27 cellular contexts compared by ENCODE assay signal in the genomic region with DNA sequence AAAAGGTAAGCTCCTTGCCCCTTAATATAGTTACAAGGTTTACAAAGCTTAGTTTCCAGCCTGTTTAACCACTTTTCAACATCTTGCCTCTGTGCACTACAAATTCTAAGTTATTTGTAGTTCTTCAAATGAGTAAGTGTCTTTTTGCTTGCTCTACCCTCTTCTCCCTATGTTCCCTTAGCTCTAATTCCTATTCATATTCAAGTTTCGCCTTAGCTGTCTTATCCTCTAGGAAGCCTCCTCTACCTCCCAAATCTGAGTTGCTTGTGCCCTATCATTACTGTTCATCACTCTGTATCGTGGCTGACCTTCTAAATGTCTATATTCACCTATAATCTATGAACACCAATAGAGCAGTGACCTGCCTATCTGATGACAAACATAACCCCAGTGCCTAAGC. TPM values are rescaled to one million over a fixed set of nuclear protein-coding genes. Genes with fewer than 3 reads are reported as not detected.
DNase-seq lines count a peak whose midpoint lies in the region; ATAC-seq, FAIRE-seq and TF ChIP-seq lines count a peak whose summit lies in the region.
"Had no signal": no experiment of that assay in that cellular context is flagged by ENCODE, and none has a peak within 500 bp of the region (broad histone marks: within the 10 kb centered on the region; RNA-seq: fewer than 3 reads in every experiment).

No MANE protein-coding gene starts in this region.

- no peak overlapping the region for H3T11ph ChIP-seq in H9 (ENCODE audit: low read length)

- H4K5ac ChIP-seq in H9 (ENCODE audit: insufficient read length, low read depth, low read length), result no peak overlapping the region

- H4K8ac ChIP-seq in H9 (replicated peaks; ENCODE audit: insufficient read length, low read depth, low read length), result no peak overlapping the region

- H3K36me3 Mint-ChIP-seq in H9 (ENCODE audit: insufficient read depth in 1 of 3, low read depth in 3 of 3), result peaks cover 0 to 9% (median 5%) of the 10 kb centered on the region in 3 experiments; a peak in 2 of 7 replicates
- H3K36me3 Mint-ChIP-seq: CD14-positive monocyte; CD4-positive, alpha-beta memory T cell; CD4-positive, CD25-positive, alpha-beta regulatory T cell; CD8-positive, alpha-beta memory T cell had no signal

- H3K27me3 ChIP-seq in H9 (ENCODE audit: insufficient read depth, low read length), result no peaks in the 10 kb centered on the region
- H3K27me3 ChIP-seq in PC-9 (ENCODE audit: insufficient read depth, low read depth), result no peaks in the 10 kb centered on the region
- H3K27me3 ChIP-seq: BE2C, BLaER1 had no signal

- no peak for FAIRE-seq in GM19239 (lab: Jason Lieb, UNC)
- FAIRE-seq: GM12878, GM12892, GM18507 had no signal

- H3K36me3 ChIP-seq in PC-9 (ENCODE audit: low read depth), result no peaks in the 10 kb centered on the region
- H3K36me3 ChIP-seq: BE2C, BLaER1 had no signal

- H3K9me2 ChIP-seq in PC-9 (ENCODE audit: insufficient read depth), result no peaks in the 10 kb centered on the region

- H2AFZ ChIP-seq in H9 (ENCODE audit: low read length) (no peak overlapping the region), PC-9 (0 out of 2 replicates have a peak overlapping the region, but pooled peaks have one; percentile 44)

- H3K79me2 ChIP-seq in H9 (ENCODE audit: insufficient read depth, low read length), result no peaks in the 10 kb centered on the region
- no peaks in the 10 kb centered on the region for H3K79me2 ChIP-seq in PC-9 (ENCODE audit: low read depth)

- no peak overlapping the region for H3K23ac ChIP-seq in H9 (ENCODE audit: insufficient read length, low read depth, low read length)

- CTCF ChIA-PET in PC-9 (lab: Charles Lee), result no interaction called here

- H3K4ac ChIP-seq in H9 (ENCODE audit: low read depth, low read length), result no peak overlapping the region

- H2BK20ac ChIP-seq in H9 (ENCODE audit: low read depth, low read length, poor library complexity, severe bottlenecking), result no peak overlapping the region

- H3K9me3 ChIP-seq in H9 (ENCODE audit: control insufficient read depth, low read depth, low read length), result no peaks in the 10 kb centered on the region
- H3K9me3 ChIP-seq in PC-9 (ENCODE audit: insufficient read depth, low read depth), result no peaks in the 10 kb centered on the region
- H3K9me3 ChIP-seq: BE2C, BLaER1 had no signal

- no peak overlapping the region for H3K18ac ChIP-seq in H9 (ENCODE audit: insufficient read length, low read depth, low read length)

- BruUV-seq in PC-9 (replicated peaks; lab: Mats Ljungman, UMichigan), result no TSS peak

- no peaks in the 10 kb centered on the region for H3K9me3 Mint-ChIP-seq in H9

- no CpG with 5 or more reads among the region's 2 CpGs for WGBS in H9 (ENCODE audit: extremely low coverage, insufficient read length, low lambda C conversion rate)

- H3K27ac ChIP-seq in H9 (ENCODE audit: insufficient read length, low read depth, low read length) (no peak overlapping the region), PC-9 (no peak overlapping the region)
- H3K27ac ChIP-seq: BLaER1 had no signal

- H2BK15ac ChIP-seq in H9 (ENCODE audit: low read depth, low read length), result no peak overlapping the region

- H3K14ac ChIP-seq in H9 (ENCODE audit: insufficient read depth, low read length), result no peak overlapping the region

- H3K4me1 Mint-ChIP-seq in H9, result peaks cover 69 to 75% of the 10 kb centered on the region in 2 experiments
- H3K4me1 Mint-ChIP-seq: CD4-positive, alpha-beta memory T cell; CD4-positive, CD25-positive, alpha-beta regulatory T cell; CD8-positive, alpha-beta memory T cell had no signal

- H2BK5ac ChIP-seq in H9 (ENCODE audit: insufficient read length, low read length), result no peak overlapping the region

- no peaks in the 10 kb centered on the region for H3K79me1 ChIP-seq in H9 (ENCODE audit: insufficient read depth, low read depth, low read length, poor library complexity, severe bottlenecking)

- peak overlapping the region in 2 of 3 experiments; percentile 35 to 87; a peak in 4 of 7 replicates for H3K27ac Mint-ChIP-seq in H9
- H3K27ac Mint-ChIP-seq: CD4-positive, alpha-beta memory T cell; CD8-positive, alpha-beta memory T cell had no signal

- POLR2A ChIA-PET in PC-9 (lab: Charles Lee; ENCODE audit: unreplicated experiment), result no interaction called here

- no peaks in the 10 kb centered on the region for H3K23me2 ChIP-seq in H9 (ENCODE audit: insufficient read length, low read depth, low read length, poor library complexity, severe bottlenecking)

- H3K4me3 ChIP-seq in PC-9, result no peak overlapping the region
- H3K4me3 ChIP-seq: BLaER1, GM12878 had no signal

- H3K4me1 ChIP-seq in H9 (ENCODE audit: insufficient read depth, low read length), result no peaks in the 10 kb centered on the region; the same call in 1 of the 2 replicates
- no peaks in the 10 kb centered on the region for H3K4me1 ChIP-seq in PC-9 (replicated peaks; ENCODE audit: insufficient read depth)
- H3K4me1 ChIP-seq: BLaER1 had no signal

- TF ChIP-seq CTCF in H9 (conservative IDR thresholded peaks at IDR 0.05) (no peak), PC-9 (conservative IDR thresholded peaks at IDR 0.05) (no peak)

- H3K56ac ChIP-seq in H9 (ENCODE audit: insufficient read length, low read depth, low read length), result no peak overlapping the region

- H2BK12ac ChIP-seq in H9 (ENCODE audit: insufficient read length, low read depth, low read length), result no peak overlapping the region

- no peaks in the 10 kb centered on the region for H3F3A ChIP-seq in PC-9 (ENCODE audit: insufficient read depth, low read depth)

- intact Hi-C loops in PC-9 (cut with micrococcal nuclease; ENCODE audit: unreplicated experiment), result no loop called here

- no peak for DNase-seq in H9
- DNase-seq in PC-9, result no peak
- DNase-seq in GM19239 (ENCODE audit: insufficient read length, low spot score), result no peak
- no peak for DNase-seq in NCI-H2196 (lab: John Stamatoyannopoulos, UW; ENCODE audit: unreplicated experiment)
- DNase-seq: 8988T; ACHN; BE2C; C1 segment of cervical spinal cord; CD4-positive, alpha-beta memory T cell; CD4-positive, CD25-positive, alpha-beta regulatory T cell; CD8-positive, alpha-beta memory T cell; COR-L47; DMS 273 treated with DMSO at 0.1 percent for 48 hours; DMS153; DMS53; DMS79; DND-41; EL; GDM1 had no signal

- H4K91ac ChIP-seq in H9 (ENCODE audit: insufficient read length, low read depth, low read length), result no peak overlapping the region

- H2AK5ac ChIP-seq in H9 (ENCODE audit: insufficient read length, low read length), result no peak overlapping the region

- H3K4me2 ChIP-seq in H9 (ENCODE audit: insufficient read depth, insufficient read length, low read length) (no peak overlapping the region), PC-9 (no peak overlapping the region)
- H3K4me2 ChIP-seq: BLaER1 had no signal

- H2BK120ac ChIP-seq in H9 (ENCODE audit: low read depth, low read length, poor library complexity, severe bottlenecking), result no peak overlapping the region

- H3K27me3 Mint-ChIP-seq in H9 (ENCODE audit: low read depth), result no peaks in the 10 kb centered on the region
- H3K27me3 Mint-ChIP-seq: CD4-positive, alpha-beta memory T cell; CD4-positive, CD25-positive, alpha-beta regulatory T cell; CD8-positive, alpha-beta memory T cell had no signal

- no peak overlapping the region; a peak in 1 of 5 replicates for H3K4me3 Mint-ChIP-seq in H9
- H3K4me3 Mint-ChIP-seq: CD14-positive monocyte; CD4-positive, alpha-beta memory T cell; CD4-positive, CD25-positive, alpha-beta regulatory T cell; CD8-positive, alpha-beta memory T cell had no signal

- ATAC-seq in HG02588 (IDR thresholded peaks at IDR 0.05; ENCODE audit: unreplicated experiment), result no peak
- ATAC-seq: GM12878 had no signal

- no peaks in the 10 kb centered on the region for H4K20me1 ChIP-seq in H9 (ENCODE audit: control insufficient read depth, insufficient read depth, insufficient read length)
- no peaks in the 10 kb centered on the region for H4K20me1 ChIP-seq in PC-9 (ENCODE audit: insufficient read depth)
- H4K20me1 ChIP-seq: BLaER1 had no signal

- no peak overlapping the region for H3K9ac ChIP-seq in H9 (ENCODE audit: extremely low read depth, insufficient read length, low read length)
- H3K9ac ChIP-seq: BLaER1 had no signal

RNA-seq across cellular contexts. Expression of a gene that starts 25.3 kb away (rescaled TPM):
- 19.2 and 21.9 TPM in 2 replicates for total RNA-seq in H9 (2021)
- not detected in 2 replicates for total RNA-seq in PC-9 (2021)
- total RNA-seq: A673; CD4-positive, alpha-beta memory T cell; CD4-positive, CD25-positive, alpha-beta regulatory T cell; CD8-positive, alpha-beta memory T cell; G401 had no signal

Comparison
In these comparisons a context has a peak if more than half of its experiments do, and no peak if none do; other contexts are left out.
1. RNA of a gene that starts 25.3 kb away (total RNA-seq): 19.2 to 21.9 TPM in H9; not detected in PC-9; every median in the first group is over 10 times any median in the second.